Comparison of ENCODE assay signal across 1 cellular context in genomic region chr10:72058347-72058898, GRCh38.
TF ChIP-seq lines count a peak whose summit lies in the region.

No MANE protein-coding gene starts in this region.

TF ChIP-seq in K562, 482 proteins besides CTCF, POLR2A, EP300 and RAD21:
- TF ChIP-seq PTRF (tag; IDR thresholded peaks at IDR 0.05) (no peak), CTBP1 (IDR thresholded peaks at IDR 0.05; ENCODE audit: borderline replicate concordance) (no peak), ZNF655 (CRISPR knock-in tag; IDR thresholded peaks at IDR 0.05) (no peak), ZBTB12 (CRISPR knock-in tag; IDR thresholded peaks at IDR 0.05) (no peak)
